15 cellular contexts compared by ENCODE assay signal in genomic region chr2:6927753-6928152, GRCh38. TPM values are rescaled to one million over a fixed set of nuclear protein-coding genes. Genes with fewer than 3 reads are reported as not detected.
"Had no signal": no experiment of that assay in that cellular context is flagged by ENCODE, and none has a peak within 500 bp of the region (broad histone marks: within the 10 kb centered on the region; RNA-seq: fewer than 3 reads in every experiment).

No MANE protein-coding gene starts in this region.

- H3K4me1 ChIP-seq: neural progenitor cell had no signal

- H3K36me3 ChIP-seq: lower lobe of right lung, neural progenitor cell, ovary had no signal

- H3K9me3 ChIP-seq: lower lobe of right lung, ovary had no signal

- DNase-seq: activated CD4-positive, alpha-beta T cell treated with anti-CD3 and anti-CD28 coated beads, Interleukin-2, amount 50 U/mL, for 4 hours; activated naive CD4-positive, alpha-beta T cell treated with anti-CD3 and anti-CD28 coated beads, Interleukin-2, amount 10 ng/mL, durations not matched to agents 7 days and 5 days; activated T-cell treated with anti-CD3 and anti-CD28 coated beads, Interleukin-2, amount 50 U/mL, for 1 hour; lower lobe of right lung; midbrain; ovary; stimulated activated CD4-positive, alpha-beta T cell treated with anti-CD3 and anti-CD28 coated beads, Interleukin-4, amount 100 ng/mL, for 4 hours; stimulated activated CD8-positive, alpha-beta memory T cell treated with anti-CD3 and anti-CD28 coated beads, Interleukin-4, amount 100 ng/mL, for 48 hours; stimulated activated naive CD8-positive, alpha-beta T cell treated with anti-CD3 and anti-CD28 coated beads, Interleukin-15, Interleukin-2, amounts not matched to agents 100 U/mL and 50 U/mL, for 24 hours; trophoblast cell had no signal

- H3K4me3 ChIP-seq: lower lobe of right lung, neural progenitor cell, ovary had no signal

- H3K27me3 ChIP-seq: neural progenitor cell, ovary had no signal

- H3K27ac Mint-ChIP-seq: activated naive CD4-positive, alpha-beta T cell treated with anti-CD3 and anti-CD28 coated beads, Interleukin-2, amount 10 ng/mL, durations not matched to agents 7 days and 5 days; activated T-helper 2 cell treated with anti-CD3 and anti-CD28 coated beads, Interferon-gamma antibody, Interleukin-2, Interleukin-4, amounts not matched to agents 10 μg/mL and 5 μg/mL and 100 μg/mL, durations not matched to agents 14 hours and 24 hours and 36 hours; T-helper 2 cell treated with Interferon-gamma antibody and Interleukin-4, amounts not matched to agents 5 μg/mL and 100 μg/mL, for 36 hours had no signal

- H3K27ac ChIP-seq: lower lobe of right lung, neural progenitor cell, ovary had no signal

- ATAC-seq: activated CD4-positive, CD25-positive, alpha-beta regulatory T cell treated with anti-CD3 and anti-CD28 coated beads, Interleukin-2, amount 50 U/mL, for 24 hours; stimulated activated naive CD8-positive, alpha-beta T cell treated with anti-CD3 and anti-CD28 coated beads, Interleukin-15, Interleukin-2, amounts not matched to agents 100 U/mL and 50 U/mL, for 24 hours had no signal

- H3K27me3 Mint-ChIP-seq: activated naive CD4-positive, alpha-beta T cell treated with anti-CD3 and anti-CD28 coated beads, Interleukin-2, amount 10 ng/mL, durations not matched to agents 7 days and 5 days had no signal

- H3K4me3 Mint-ChIP-seq: activated naive CD4-positive, alpha-beta T cell treated with anti-CD3 and anti-CD28 coated beads, Interleukin-2, amount 10 ng/mL, durations not matched to agents 7 days and 5 days; neural progenitor cell; T-helper 2 cell treated with Interferon-gamma antibody and Interleukin-4, amounts not matched to agents 5 μg/mL and 100 μg/mL, for 36 hours had no signal

RNA-seq across cellular contexts. Expression of gene RSAD2, which starts 50.2 kb away (rescaled TPM):
- total RNA-seq: myocyte had no signal
